In the genomic region with DNA sequence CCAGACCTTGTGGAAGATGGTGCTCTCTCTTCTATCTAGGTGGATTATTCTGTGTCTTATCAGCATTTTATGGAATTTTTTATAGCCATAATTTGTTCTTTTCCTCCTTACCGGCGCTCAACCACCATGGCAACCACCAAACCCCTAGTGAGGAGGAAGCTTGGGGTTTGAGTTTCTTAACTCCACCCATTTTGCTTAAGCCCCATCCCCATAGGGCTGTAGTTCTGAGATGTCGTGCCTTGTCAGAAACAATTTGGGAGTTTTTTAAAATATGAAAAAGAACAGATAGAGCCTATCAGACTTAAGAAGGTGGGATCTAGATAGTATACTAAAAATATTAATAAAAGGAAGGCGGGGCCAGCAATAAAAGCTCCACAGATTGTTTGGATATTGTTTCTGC, we compare ENCODE assay signal across 7 cellular contexts. TPM values are rescaled to one million over a fixed set of nuclear protein-coding genes. Genes with fewer than 3 reads are reported as not detected.
A peak's percentile ranks its signal among the peaks of the same experiment; 100 is the strongest.
DNase-seq lines count a peak whose midpoint lies in the region; ATAC-seq and TF ChIP-seq lines count a peak whose summit lies in the region.
"Had no signal": no experiment of that assay in that cellular context is flagged by ENCODE, and none has a peak within 500 bp of the region (broad histone marks: within the 10 kb centered on the region; RNA-seq: fewer than 3 reads in every experiment).

No MANE protein-coding gene starts in this region.

- H3K27ac Mint-ChIP-seq in T-cell = peak overlapping the region; percentile 99

- no peaks in the 10 kb centered on the region for H3K27me3 Mint-ChIP-seq in T-cell

- H3K4me1 Mint-ChIP-seq in T-cell = peaks cover 39 to 70% (median 49%) of the 10 kb centered on the region in 3 donors

- H3K36me3 ChIP-seq in hepatocyte (replicated peaks; ENCODE audit: insufficient read depth, low read depth) (no peaks in the 10 kb centered on the region), urinary bladder (ENCODE audit: insufficient read depth) (peaks cover 18% of the 10 kb centered on the region)

- DNase-seq in HFF-Myc (ENCODE audit: extremely low read depth, low read depth) (no peak), T-cell (peak in 11 of 34 experiments; percentile 15 to 42 (median 28)), hepatocyte (ENCODE audit: low spot score) (peak; percentile 29), OCI-M2 (lab: John Stamatoyannopoulos, UW; ENCODE audit: unreplicated experiment) (no peak), SK-N-DZ (ENCODE audit: low spot score) (no peak)

- no peaks in the 10 kb centered on the region for H3K9me2 ChIP-seq in hepatocyte (replicated peaks; ENCODE audit: insufficient read depth)

- H4K20me1 ChIP-seq in hepatocyte (ENCODE audit: insufficient read depth, poor library complexity, severe bottlenecking) = peaks cover 67% of the 10 kb centered on the region

- no peak overlapping the region for H2AFZ ChIP-seq in hepatocyte

- H3K79me2 ChIP-seq in hepatocyte = peaks cover 86% of the 10 kb centered on the region

- POLR2A ChIA-PET in T-cell (lab: Charles Lee) = interaction anchor here (0.6 to 3.4 kb wide), 5 partner anchors 11 to 535 kb away, joined by 3 to 49 read pairs (median 3); partner anchors contain the start of gene HLA-DMA (in 1 of the 2)

- peak overlapping the region; percentile 97 for H3K4me3 ChIP-seq in HFF-Myc (replicated peaks; ENCODE audit: low read depth, low read length)
- peak overlapping the region; percentile 44 for H3K4me3 ChIP-seq in hepatocyte
- peak overlapping the region; percentile 94 for H3K4me3 ChIP-seq in urinary bladder (ENCODE audit: low read depth, low read length)

- CTCF ChIA-PET in T-cell (lab: Charles Lee) = interaction anchor here (0.6 to 14.4 kb wide), 7 partner anchors 8 to 135 kb away, joined by 3 to 207 read pairs (median 14); partner anchors contain the start of genes HLA-DMA (in 1 of the 2), HLA-DPB1 (in 1 of the 2), PSMB9 (in 1 of the 2) and TAP1 (in 1 of the 2)

- no peak for ATAC-seq in T-cell (replicated peaks in 1 of 4)

- peaks cover 32% of the 10 kb centered on the region for H3K4me1 ChIP-seq in hepatocyte (ENCODE audit: insufficient read depth)
- no peaks in the 10 kb centered on the region for H3K4me1 ChIP-seq in urinary bladder (ENCODE audit: insufficient read depth)

- H3K4me3 Mint-ChIP-seq in T-cell = peak overlapping the region; percentile 96 to 99 (median 99)

- no peaks in the 10 kb centered on the region for H3K9me3 ChIP-seq in hepatocyte (ENCODE audit: low read depth)

- 0% methylated on average over 4 of the region's 4 CpGs for WGBS in hepatocyte (ENCODE audit: low lambda C conversion rate, missing lambda C conversion rate)
- 1% methylated on average over 4 of the region's 4 CpGs for WGBS in urinary bladder

- peaks cover 70% of the 10 kb centered on the region for H3K36me3 Mint-ChIP-seq in T-cell

- TF ChIP-seq CTCF in HFF-Myc (IDR thresholded peaks at IDR 0.05; ENCODE audit: low read depth, low read length, missing control alignments) = no peak
- TF ChIP-seq CTCF in hepatocyte (IDR thresholded peaks at IDR 0.05; ENCODE audit: poor library complexity) = no peak

- H3K4me2 ChIP-seq in hepatocyte = peak overlapping the region; percentile 92

- H3K27ac ChIP-seq in hepatocyte (peak overlapping the region; percentile 59), urinary bladder (ENCODE audit: low read depth) (no peak overlapping the region)

- no peaks in the 10 kb centered on the region for H3K9me3 Mint-ChIP-seq in T-cell

- no peaks in the 10 kb centered on the region for H3K27me3 ChIP-seq in hepatocyte

RNA-seq across cellular contexts. Expression of gene BRD2, which starts 5.5 kb away (rescaled TPM):
- total RNA-seq in T-cell (100 to 1,000 TPM; 320 to 383 (median 358) TPM), hepatocyte (132 and 133 TPM in 2 replicates), urinary bladder (79.0 TPM)
- polyA plus RNA-seq in hepatocyte (106 and 118 TPM in 2 replicates), urinary bladder (138 TPM)
- 136 and 160 TPM in 2 replicates for polyA plus RNA-seq in SK-N-DZ (2014; cell fraction: cytosol; rRNA removed)
- 287 and 301 TPM in 2 replicates for polyA plus RNA-seq in SK-N-DZ (2014; cell fraction: nucleus; rRNA removed)

RNA-seq across cellular contexts. Expression of gene HLA-DMA, which starts 21.0 kb away (rescaled TPM):
- total RNA-seq in T-cell (10 to 100 TPM; 22.3 to 37.8 (median 27.5) TPM), hepatocyte (9.0 and 9.5 TPM in 2 replicates), urinary bladder (8.9 TPM)
- polyA plus RNA-seq in hepatocyte (4.7 and 9.2 TPM in 2 replicates), urinary bladder (30.4 TPM)
- polyA plus RNA-seq in SK-N-DZ (2014; cell fraction: cytosol; rRNA removed) = 1.9 and 3.1 TPM in 2 replicates
- 0.62 and 5.1 TPM in 2 replicates for polyA plus RNA-seq in SK-N-DZ (2014; cell fraction: nucleus; rRNA removed)

RNA-seq across cellular contexts. Expression of gene HLA-DMB, which starts 33.1 kb away (rescaled TPM):
- total RNA-seq in T-cell (10 to 100 TPM in 3 of 5 donors, 1 to 10 TPM in 2; 8.8 to 30.6 (median 10.6) TPM), hepatocyte (1.00 and 1.0 TPM in 2 replicates), urinary bladder (8.9 TPM)
- polyA plus RNA-seq in hepatocyte (1.7 TPM in 1 of 2 replicates, not detected in the other), urinary bladder (16.4 TPM)
- not detected in 2 replicates for polyA plus RNA-seq in SK-N-DZ (2014; cell fraction: cytosol; rRNA removed)
- 0.24 TPM in 1 of 2 replicates, not detected in the other for polyA plus RNA-seq in SK-N-DZ (2014; cell fraction: nucleus; rRNA removed)

RNA-seq across cellular contexts. Expression of gene HLA-DOA, which starts 35.5 kb away (rescaled TPM):
- total RNA-seq in T-cell (10 to 100 TPM in 3 of 5 donors, 1 to 10 TPM in 2; 6.1 to 17.0 (median 13.4) TPM), hepatocyte (1.4 and 2.0 TPM in 2 replicates), urinary bladder (2.7 TPM)
- polyA plus RNA-seq in hepatocyte (0.79 and 0.83 TPM in 2 replicates), urinary bladder (5.7 TPM)
- 0.02 TPM in 1 of 2 replicates, not detected in the other for polyA plus RNA-seq in SK-N-DZ (2014; cell fraction: cytosol; rRNA removed)
- polyA plus RNA-seq in SK-N-DZ (2014; cell fraction: nucleus; rRNA removed) = 0.08 TPM in 1 of 2 replicates, not detected in the other
- total RNA-seq: pulmonary artery endothelial cell had no signal

Comparison
In these comparisons a context has a peak if more than half of its experiments do, and no peak if none do; other contexts are left out.
1. H3K4me3 ChIP-seq: peak in every context shown above with its lines; median percentile 97 in HFF-Myc; 94 in urinary bladder; 44 in hepatocyte.